15 cellular contexts compared by ENCODE assay signal in genomic region chr3:179840985-179841384, GRCh38.
A peak's percentile ranks its signal among the peaks of the same experiment; 100 is the strongest.
DNase-seq lines count a peak whose midpoint lies in the region; ATAC-seq, FAIRE-seq and TF ChIP-seq lines count a peak whose summit lies in the region.
"Had no signal": no experiment of that assay in that cellular context is flagged by ENCODE, and none has a peak within 500 bp of the region (broad histone marks: within the 10 kb centered on the region; RNA-seq: fewer than 3 reads in every experiment).

No MANE protein-coding gene starts in this region.

- no peak overlapping the region for H3K4me3 ChIP-seq in osteoblast (ENCODE audit: insufficient read depth, low read length)
- H3K4me3 ChIP-seq: esophagus squamous epithelium had no signal

- H3K36me3 Mint-ChIP-seq in CD4-positive, alpha-beta T cell (ENCODE audit: low read depth): no peaks in the 10 kb centered on the region
- H3K36me3 Mint-ChIP-seq in activated CD4-positive, alpha-beta T cell treated with anti-CD3 and anti-CD28 coated beads, Interleukin-2, amount 10 ng/mL, durations not matched to agents 7 days and 5 days (ENCODE audit: low read depth): no peaks in the 10 kb centered on the region
- H3K36me3 Mint-ChIP-seq: natural killer cell had no signal

- no peaks in the 10 kb centered on the region for H3K4me1 Mint-ChIP-seq in CD4-positive, alpha-beta T cell (ENCODE audit: low read depth)
- H3K4me1 Mint-ChIP-seq in activated CD4-positive, alpha-beta T cell treated with anti-CD3 and anti-CD28 coated beads, Interleukin-2, amount 10 ng/mL, durations not matched to agents 7 days and 5 days: no peaks in the 10 kb centered on the region
- H3K4me1 Mint-ChIP-seq: natural killer cell had no signal

- no peaks in the 10 kb centered on the region for H3K79me2 ChIP-seq in osteoblast (ENCODE audit: insufficient read depth, low read length)

- H4K20me1 ChIP-seq in osteoblast (ENCODE audit: insufficient read depth, low read length): no peaks in the 10 kb centered on the region

- peak; percentile 19 for DNase-seq in GM03348 (ENCODE audit: low spot score)
- peak; percentile 88 for DNase-seq in RCC 7860 (ENCODE audit: low spot score)
- DNase-seq in dermis microvascular lymphatic vessel endothelial cell (ENCODE audit: low read depth in 2 of 2): peak; percentile 1 to 24
- no peak for DNase-seq in osteoblast (ENCODE audit: insufficient read length, low spot score, missing footprints)
- no peak for DNase-seq in NCI-H345 (lab: John Stamatoyannopoulos, UW)
- DNase-seq in CD4-positive, alpha-beta T cell: no peak
- DNase-seq in islet precursor cell: no peak
- no peak for DNase-seq in activated CD4-positive, alpha-beta T cell treated with anti-CD3 and anti-CD28 coated beads, Interleukin-2, amount 10 ng/mL, durations not matched to agents 7 days and 5 days
- DNase-seq: activated CD4-positive, CD25-positive, alpha-beta regulatory T cell treated with anti-CD3 and anti-CD28 coated beads, Interleukin-2, amount 50 U/mL, for 72 hours; Caco-2; central memory CD4-positive, alpha-beta T cell; esophagus squamous epithelium; natural killer cell; NCI-H1417; NCI-H748 treated with DMSO at 0.1 percent for 48 hours had no signal

- H3K27me3 ChIP-seq in osteoblast (ENCODE audit: insufficient read depth, low read length): no peaks in the 10 kb centered on the region
- H3K27me3 ChIP-seq in CD4-positive, alpha-beta T cell (ENCODE audit: control insufficient read depth, insufficient read depth, low read length): no peaks in the 10 kb centered on the region
- H3K27me3 ChIP-seq: esophagus squamous epithelium had no signal

- TF ChIP-seq CTCF in osteoblast (IDR thresholded peaks at IDR 0.05; ENCODE audit: extremely low read depth, low read depth, low read length): no peak
- TF ChIP-seq CTCF in CD4-positive, alpha-beta T cell (IDR thresholded peaks at IDR 0.05): no peak

- H3K36me3 ChIP-seq in osteoblast (ENCODE audit: insufficient read depth, low read length): no peaks in the 10 kb centered on the region
- H3K36me3 ChIP-seq: esophagus squamous epithelium had no signal

- H3K9me3 ChIP-seq in osteoblast (ENCODE audit: low read depth, low read length): no peaks in the 10 kb centered on the region
- no peaks in the 10 kb centered on the region for H3K9me3 ChIP-seq in CD4-positive, alpha-beta T cell (ENCODE audit: control insufficient read depth, low read length)
- H3K9me3 ChIP-seq: Caco-2, esophagus squamous epithelium had no signal

- no peak overlapping the region for H3K27ac Mint-ChIP-seq in CD4-positive, alpha-beta T cell
- H3K27ac Mint-ChIP-seq in activated CD4-positive, alpha-beta T cell treated with anti-CD3 and anti-CD28 coated beads, Interleukin-2, amount 10 ng/mL, durations not matched to agents 7 days and 5 days: no peak overlapping the region
- H3K27ac Mint-ChIP-seq: natural killer cell had no signal

- peak; percentile 89 for FAIRE-seq in RCC 7860 (lab: Jason Lieb, UNC)

- intact Hi-C loops in CD4-positive, alpha-beta T cell (cut with DNase I, micrococcal nuclease): no loop called here

- peaks cover 5% of the 10 kb centered on the region for H3K27me3 Mint-ChIP-seq in CD4-positive, alpha-beta T cell
- peaks cover 6% of the 10 kb centered on the region for H3K27me3 Mint-ChIP-seq in activated CD4-positive, alpha-beta T cell treated with anti-CD3 and anti-CD28 coated beads, Interleukin-2, amount 10 ng/mL, durations not matched to agents 7 days and 5 days

- POLR2A ChIA-PET in CD4-positive, alpha-beta T cell (lab: Charles Lee): no interaction called here
- POLR2A ChIA-PET in activated CD4-positive, alpha-beta T cell treated with anti-CD3 and anti-CD28 coated beads, Interleukin-2, amount 10 ng/mL, durations not matched to agents 7 days and 5 days (lab: Charles Lee): no interaction called here

- no peak overlapping the region for H3K27ac ChIP-seq in osteoblast (ENCODE audit: low read depth, low read length)
- H3K27ac ChIP-seq in CD4-positive, alpha-beta T cell (ENCODE audit: low read depth, low read length): no peak overlapping the region
- H3K27ac ChIP-seq: esophagus squamous epithelium had no signal

- no peaks in the 10 kb centered on the region for H3K9me3 Mint-ChIP-seq in CD4-positive, alpha-beta T cell
- no peaks in the 10 kb centered on the region for H3K9me3 Mint-ChIP-seq in activated CD4-positive, alpha-beta T cell treated with anti-CD3 and anti-CD28 coated beads, Interleukin-2, amount 10 ng/mL, durations not matched to agents 7 days and 5 days

- CTCF ChIA-PET in CD4-positive, alpha-beta T cell (lab: Charles Lee): no interaction called here
- CTCF ChIA-PET in activated CD4-positive, alpha-beta T cell treated with anti-CD3 and anti-CD28 coated beads, Interleukin-2, amount 10 ng/mL, durations not matched to agents 7 days and 5 days (lab: Charles Lee): interaction anchor here (0.6 kb wide), 1 partner anchor 174 kb away, joined by 5 read pairs; no protein-coding TSS in a partner anchor

- no peak overlapping the region for H3K4me3 Mint-ChIP-seq in CD4-positive, alpha-beta T cell
- H3K4me3 Mint-ChIP-seq in activated CD4-positive, alpha-beta T cell treated with anti-CD3 and anti-CD28 coated beads, Interleukin-2, amount 10 ng/mL, durations not matched to agents 7 days and 5 days: no peak overlapping the region
- H3K4me3 Mint-ChIP-seq: natural killer cell had no signal

- H3K4me1 ChIP-seq in osteoblast (ENCODE audit: insufficient read depth, low read length): peaks cover 4% of the 10 kb centered on the region
- H3K4me1 ChIP-seq: Caco-2, esophagus squamous epithelium had no signal

- peak overlapping the region; percentile 21 for H3K4me2 ChIP-seq in osteoblast (ENCODE audit: insufficient read depth, low read length)

- peak overlapping the region; percentile 20 for H2AFZ ChIP-seq in osteoblast (ENCODE audit: low read length)

- ATAC-seq in CD4-positive, alpha-beta T cell (ENCODE audit: poor library complexity): no peak
- ATAC-seq: natural killer cell had no signal

Comparison
In these comparisons a context has a peak if more than half of its experiments do, and no peak if none do; other contexts are left out.
1. DNase-seq: peak in GM03348 (single experiment), RCC 7860 (single experiment) and dermis microvascular lymphatic vessel endothelial cell (2 of 2); none in osteoblast (single experiment), NCI-H345 (single experiment), CD4-positive, alpha-beta T cell (0 of 10), islet precursor cell (single experiment) and activated CD4-positive, alpha-beta T cell treated with anti-CD3 and anti-CD28 coated beads, Interleukin-2, amount 10 ng/mL, durations not matched to agents 7 days and 5 days (single experiment).